ENCODE assay signal across 2 cellular contexts in genomic region chr13:52852444-52852843, GRCh38.
TF ChIP-seq lines count a peak whose summit lies in the region.

No MANE protein-coding gene starts in this region.

TF ChIP-seq in H1, 55 proteins besides CTCF, POLR2A, EP300 and RAD21 (continued from another document):
- TF ChIP-seq CHD2 (IDR thresholded peaks at IDR 0.05; ENCODE audit: low read length) (no peak), ZNF274 (IDR thresholded peaks at IDR 0.05; ENCODE audit: borderline replicate concordance, extremely low read depth, low read length) (no peak), SIRT6 (IDR thresholded peaks at IDR 0.05; ENCODE audit: low read length) (no peak), EGR1 (IDR thresholded peaks at IDR 0.05; ENCODE audit: borderline replicate concordance, low read depth, low read length) (no peak), ATF3 (IDR thresholded peaks at IDR 0.05; ENCODE audit: insufficient read depth, low read depth, low read length) (no peak), KDM4A (IDR thresholded peaks at IDR 0.05; ENCODE audit: low read depth, low read length, severe bottlenecking) (no peak), HDAC6 (IDR thresholded peaks at IDR 0.05; ENCODE audit: low read depth, low read length) (no peak), CREB1 (IDR thresholded peaks at IDR 0.05) (no peak), RFX5 (IDR thresholded peaks at IDR 0.05; ENCODE audit: borderline replicate concordance, low read depth, low read length) (no peak), RXRA (IDR thresholded peaks at IDR 0.05; ENCODE audit: insufficient read depth, low read depth, low read length) (no peak), SIN3A (conservative IDR thresholded peaks at IDR 0.05 in 1 of 2, IDR thresholded peaks at IDR 0.05 in 1 of 2; ENCODE audit: low read depth in 1 of 2, low read length in 2 of 2) (no peak)

TF ChIP-seq in HEK293T, 16 proteins besides CTCF, POLR2A, EP300 and RAD21 (continued from another document):
- no peak for TF ChIP-seq LEF1 (IDR thresholded peaks at IDR 0.05; ENCODE audit: borderline replicate concordance)
- TF ChIP-seq ELF4 (IDR thresholded peaks at IDR 0.05), result no peak
- TF ChIP-seq CTBP1 (IDR thresholded peaks at IDR 0.05; ENCODE audit: borderline replicate concordance), result no peak
- no peak for TF ChIP-seq TARDBP (IDR thresholded peaks at IDR 0.05)
- no peak for TF ChIP-seq FOXM1 (IDR thresholded peaks at IDR 0.05; ENCODE audit: borderline replicate concordance)
- TF ChIP-seq ZNF384 (IDR thresholded peaks at IDR 0.05), result no peak
- TF ChIP-seq PKNOX1 (IDR thresholded peaks at IDR 0.05), result no peak
- TF ChIP-seq SUZ12 (IDR thresholded peaks at IDR 0.05), result no peak
- no peak for TF ChIP-seq FOXK2 (IDR thresholded peaks at IDR 0.05)
- no peak for TF ChIP-seq L3MBTL2 (conservative IDR thresholded peaks at IDR 0.05)
- TF ChIP-seq SP1 (IDR thresholded peaks at IDR 0.05), result no peak
- TF ChIP-seq FOXA1 (IDR thresholded peaks at IDR 0.05), result no peak
- no peak for TF ChIP-seq BHLHE40 (IDR thresholded peaks at IDR 0.05; ENCODE audit: borderline replicate concordance)
- TF ChIP-seq HDGF (IDR thresholded peaks at IDR 0.05; ENCODE audit: borderline replicate concordance), result no peak
- TF ChIP-seq ARNT (IDR thresholded peaks at IDR 0.05), result no peak
